ENCODE assay signal across 22 cellular contexts in genomic region chr3:164174049-164174448, GRCh38.
"Had no signal": no experiment of that assay in that cellular context is flagged by ENCODE, and none has a peak within 500 bp of the region (broad histone marks: within the 10 kb centered on the region; RNA-seq: fewer than 3 reads in every experiment).

No MANE protein-coding gene starts in this region.

- H3K27me3 Mint-ChIP-seq: naive thymus-derived CD8-positive, alpha-beta T cell; stimulated activated naive CD8-positive, alpha-beta T cell treated with anti-CD3 and anti-CD28 coated beads, Interleukin-15, amount 100 ng/mL, for 72 hours had no signal

- H3K27ac Mint-ChIP-seq: naive thymus-derived CD8-positive, alpha-beta T cell; nephron progenitor cell; stimulated activated naive CD8-positive, alpha-beta T cell treated with anti-CD3 and anti-CD28 coated beads, Interleukin-15, amount 100 ng/mL, for 72 hours had no signal

- H3K27me3 ChIP-seq: gastrocnemius medialis, right atrium auricular region, suprapubic skin, transverse colon, upper lobe of right lung, uterus had no signal

- H3K36me3 ChIP-seq: gastrocnemius medialis, lower lobe of right lung, prostate gland, right atrium auricular region, suprapubic skin, transverse colon, upper lobe of right lung, uterus had no signal

- H3K9me3 ChIP-seq: gastrocnemius medialis, lower lobe of right lung, prostate gland, right atrium auricular region, suprapubic skin, transverse colon, upper lobe of right lung, uterus had no signal

- H3K4me3 ChIP-seq: gastrocnemius medialis, lower lobe of right lung, prostate gland, right atrium auricular region, smooth muscle cell, suprapubic skin, transverse colon, upper lobe of right lung, uterus had no signal

- H3K4me2 ChIP-seq: smooth muscle cell had no signal

- DNase-seq: effector CD4-positive, alpha-beta T cell; gastrocnemius medialis; head of caudate nucleus; left ventricle myocardium superior; lower lobe of right lung; naive thymus-derived CD8-positive, alpha-beta T cell; nephron progenitor cell; nucleus accumbens; stimulated activated CD4-positive, alpha-beta T cell treated with anti-CD3 and anti-CD28 coated beads, Interleukin-12 subunit alpha, Interleukin-12 subunit beta, amount 100 ng/mL, for 4 hours; stimulated activated CD4-positive, alpha-beta T cell treated with anti-CD3 and anti-CD28 coated beads, Interleukin-1b, Interleukin-23, amount 100 ng/mL, for 48 hours; stimulated activated CD4-positive, alpha-beta T cell treated with anti-CD3 and anti-CD28 coated beads, Interleukin-4, amount 100 ng/mL, for 1 hour; stimulated activated CD8-positive, alpha-beta memory T cell treated with anti-CD3 and anti-CD28 coated beads, Interleukin-4, amount 100 ng/mL, for 48 hours; stimulated activated naive CD4-positive, alpha-beta T cell; stimulated activated naive CD8-positive, alpha-beta T cell treated with anti-CD3 and anti-CD28 coated beads, Interleukin-15, amount 100 ng/mL, for 72 hours; transverse colon; upper lobe of right lung; uterus had no signal

- ATAC-seq: gastrocnemius medialis; left ventricle myocardium superior; lower lobe of right lung; naive thymus-derived CD8-positive, alpha-beta T cell; sciatic nerve; stimulated activated naive CD8-positive, alpha-beta T cell treated with anti-CD3 and anti-CD28 coated beads, Interleukin-15, amount 100 ng/mL, for 72 hours; upper lobe of right lung had no signal

- H3K27ac ChIP-seq: gastrocnemius medialis, lower lobe of right lung, prostate gland, right atrium auricular region, suprapubic skin, transverse colon, upper lobe of right lung, uterus had no signal

- H3K4me3 Mint-ChIP-seq: naive thymus-derived CD8-positive, alpha-beta T cell; nephron progenitor cell; stimulated activated naive CD8-positive, alpha-beta T cell treated with anti-CD3 and anti-CD28 coated beads, Interleukin-15, amount 100 ng/mL, for 72 hours had no signal

- H3K4me1 Mint-ChIP-seq: naive thymus-derived CD8-positive, alpha-beta T cell; nephron progenitor cell; stimulated activated naive CD8-positive, alpha-beta T cell treated with anti-CD3 and anti-CD28 coated beads, Interleukin-15, amount 100 ng/mL, for 72 hours had no signal

- H3K4me1 ChIP-seq: gastrocnemius medialis, lower lobe of right lung, prostate gland, right atrium auricular region, suprapubic skin, transverse colon, upper lobe of right lung, uterus had no signal

- H3K36me3 Mint-ChIP-seq: naive thymus-derived CD8-positive, alpha-beta T cell had no signal
